ENCODE assay signal across 2 cellular contexts in the genomic region with DNA sequence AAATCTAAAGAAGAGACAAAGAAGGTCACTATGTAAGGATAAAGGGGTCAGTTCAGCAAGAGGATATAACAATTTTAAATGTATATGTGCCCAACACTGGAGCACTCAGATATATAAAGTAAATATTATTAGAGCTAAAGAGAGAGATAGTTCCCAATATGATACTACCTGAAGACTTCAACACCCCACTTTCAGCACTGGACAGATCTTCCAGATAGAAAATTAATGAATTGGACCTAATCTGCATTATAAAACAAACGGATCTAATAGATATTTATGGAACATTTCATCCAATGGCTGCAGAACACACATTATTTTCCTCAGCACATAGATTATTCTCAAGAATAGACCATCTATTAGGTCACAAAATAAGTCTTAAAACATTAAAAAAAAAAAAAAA.
TF ChIP-seq lines count a peak whose summit lies in the region.

No MANE protein-coding gene starts in this region.

TF ChIP-seq in A549, 52 proteins besides CTCF, POLR2A, EP300 and RAD21 (continued from another document):
- TF ChIP-seq HOXB5 (CRISPR knock-in tag; IDR thresholded peaks at IDR 0.05) = no peak
- TF ChIP-seq SMC3 (IDR thresholded peaks at IDR 0.05) = no peak

TF ChIP-seq in HEK293, 187 proteins besides CTCF, POLR2A, EP300 and RAD21 (continued from another document):
- TF ChIP-seq, protein P1, sequence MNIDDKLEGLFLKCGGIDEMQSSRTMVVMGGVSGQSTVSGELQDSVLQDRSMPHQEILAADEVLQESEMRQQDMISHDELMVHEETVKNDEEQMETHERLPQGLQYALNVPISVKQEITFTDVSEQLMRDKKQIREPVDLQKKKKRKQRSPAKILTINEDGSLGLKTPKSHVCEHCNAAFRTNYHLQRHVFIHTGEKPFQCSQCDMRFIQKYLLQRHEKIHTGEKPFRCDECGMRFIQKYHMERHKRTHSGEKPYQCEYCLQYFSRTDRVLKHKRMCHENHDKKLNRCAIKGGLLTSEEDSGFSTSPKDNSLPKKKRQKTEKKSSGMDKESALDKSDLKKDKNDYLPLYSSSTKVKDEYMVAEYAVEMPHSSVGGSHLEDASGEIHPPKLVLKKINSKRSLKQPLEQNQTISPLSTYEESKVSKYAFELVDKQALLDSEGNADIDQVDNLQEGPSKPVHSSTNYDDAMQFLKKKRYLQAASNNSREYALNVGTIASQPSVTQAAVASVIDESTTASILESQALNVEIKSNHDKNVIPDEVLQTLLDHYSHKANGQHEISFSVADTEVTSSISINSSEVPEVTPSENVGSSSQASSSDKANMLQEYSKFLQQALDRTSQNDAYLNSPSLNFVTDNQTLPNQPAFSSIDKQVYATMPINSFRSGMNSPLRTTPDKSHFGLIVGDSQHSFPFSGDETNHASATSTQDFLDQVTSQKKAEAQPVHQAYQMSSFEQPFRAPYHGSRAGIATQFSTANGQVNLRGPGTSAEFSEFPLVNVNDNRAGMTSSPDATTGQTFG (tag by site-specific recombination; IDR thresholded peaks at IDR 0.05; ENCODE audit: borderline replicate concordance) = no peak
- no peak for TF ChIP-seq MYNN (tag by site-specific recombination; IDR thresholded peaks at IDR 0.05; ENCODE audit: borderline replicate concordance)
- no peak for TF ChIP-seq ZXDB (tag by site-specific recombination; IDR thresholded peaks at IDR 0.05)
- no peak for TF ChIP-seq SP3 (tag by site-specific recombination; IDR thresholded peaks at IDR 0.05)
- TF ChIP-seq, protein P2, sequence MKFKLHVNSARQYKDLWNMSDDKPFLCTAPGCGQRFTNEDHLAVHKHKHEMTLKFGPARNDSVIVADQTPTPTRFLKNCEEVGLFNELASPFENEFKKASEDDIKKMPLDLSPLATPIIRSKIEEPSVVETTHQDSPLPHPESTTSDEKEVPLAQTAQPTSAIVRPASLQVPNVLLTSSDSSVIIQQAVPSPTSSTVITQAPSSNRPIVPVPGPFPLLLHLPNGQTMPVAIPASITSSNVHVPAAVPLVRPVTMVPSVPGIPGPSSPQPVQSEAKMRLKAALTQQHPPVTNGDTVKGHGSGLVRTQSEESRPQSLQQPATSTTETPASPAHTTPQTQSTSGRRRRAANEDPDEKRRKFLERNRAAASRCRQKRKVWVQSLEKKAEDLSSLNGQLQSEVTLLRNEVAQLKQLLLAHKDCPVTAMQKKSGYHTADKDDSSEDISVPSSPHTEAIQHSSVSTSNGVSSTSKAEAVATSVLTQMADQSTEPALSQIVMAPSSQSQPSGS (tag by site-specific recombination; IDR thresholded peaks at IDR 0.05; ENCODE audit: low read depth) = no peak
- TF ChIP-seq, protein P3, sequence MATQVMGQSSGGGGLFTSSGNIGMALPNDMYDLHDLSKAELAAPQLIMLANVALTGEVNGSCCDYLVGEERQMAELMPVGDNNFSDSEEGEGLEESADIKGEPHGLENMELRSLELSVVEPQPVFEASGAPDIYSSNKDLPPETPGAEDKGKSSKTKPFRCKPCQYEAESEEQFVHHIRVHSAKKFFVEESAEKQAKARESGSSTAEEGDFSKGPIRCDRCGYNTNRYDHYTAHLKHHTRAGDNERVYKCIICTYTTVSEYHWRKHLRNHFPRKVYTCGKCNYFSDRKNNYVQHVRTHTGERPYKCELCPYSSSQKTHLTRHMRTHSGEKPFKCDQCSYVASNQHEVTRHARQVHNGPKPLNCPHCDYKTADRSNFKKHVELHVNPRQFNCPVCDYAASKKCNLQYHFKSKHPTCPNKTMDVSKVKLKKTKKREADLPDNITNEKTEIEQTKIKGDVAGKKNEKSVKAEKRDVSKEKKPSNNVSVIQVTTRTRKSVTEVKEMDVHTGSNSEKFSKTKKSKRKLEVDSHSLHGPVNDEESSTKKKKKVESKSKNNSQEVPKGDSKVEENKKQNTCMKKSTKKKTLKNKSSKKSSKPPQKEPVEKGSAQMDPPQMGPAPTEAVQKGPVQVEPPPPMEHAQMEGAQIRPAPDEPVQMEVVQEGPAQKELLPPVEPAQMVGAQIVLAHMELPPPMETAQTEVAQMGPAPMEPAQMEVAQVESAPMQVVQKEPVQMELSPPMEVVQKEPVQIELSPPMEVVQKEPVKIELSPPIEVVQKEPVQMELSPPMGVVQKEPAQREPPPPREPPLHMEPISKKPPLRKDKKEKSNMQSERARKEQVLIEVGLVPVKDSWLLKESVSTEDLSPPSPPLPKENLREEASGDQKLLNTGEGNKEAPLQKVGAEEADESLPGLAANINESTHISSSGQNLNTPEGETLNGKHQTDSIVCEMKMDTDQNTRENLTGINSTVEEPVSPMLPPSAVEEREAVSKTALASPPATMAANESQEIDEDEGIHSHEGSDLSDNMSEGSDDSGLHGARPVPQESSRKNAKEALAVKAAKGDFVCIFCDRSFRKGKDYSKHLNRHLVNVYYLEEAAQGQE (tag by site-specific recombination; IDR thresholded peaks at IDR 0.05) = peak; percentile 54; the same call in 1 of the 2 replicates
